ENCODE assay signal across 1 cellular context in genomic region chr6:34531580-34532201, GRCh38.
TF ChIP-seq lines count a peak whose summit lies in the region.

No MANE protein-coding gene starts in this region.

TF ChIP-seq in IMR-90, 13 proteins besides CTCF, POLR2A, EP300 and RAD21 (continued from another document):
- TF ChIP-seq ELK1 (IDR thresholded peaks at IDR 0.05; ENCODE audit: borderline replicate concordance, low read depth, low read length) (no peak), MAFK (IDR thresholded peaks at IDR 0.05; ENCODE audit: low read depth, low read length) (no peak), CHD1 (IDR thresholded peaks at IDR 0.05; ENCODE audit: low read depth, low read length) (no peak), CEBPB (IDR thresholded peaks at IDR 0.05; ENCODE audit: low read depth, low read length) (no peak), BHLHE40 (IDR thresholded peaks at IDR 0.05; ENCODE audit: low read depth, low read length) (no peak)
